Comparison of ENCODE assay signal across 17 cellular contexts in genomic region chr15:88865498-88866099, GRCh38.
"Had no signal": no experiment of that assay in that cellular context is flagged by ENCODE, and none has a peak within 500 bp of the region (broad histone marks: within the 10 kb centered on the region; RNA-seq: fewer than 3 reads in every experiment).

No MANE protein-coding gene starts in this region.

- DNase-seq: activated CD4-positive, alpha-beta T cell treated with anti-CD3 and anti-CD28 coated beads, Interleukin-2, amount 10 ng/mL, durations not matched to agents 7 days and 5 days; activated CD4-positive, CD25-positive, alpha-beta regulatory T cell; activated CD8-positive, alpha-beta memory T cell treated with anti-CD3 and anti-CD28 coated beads for 24 hours; brain microvascular endothelial cell; dorsolateral prefrontal cortex; occipital lobe; SK-N-SH; spleen; stimulated activated CD4-positive, alpha-beta T cell treated with anti-CD3 and anti-CD28 coated beads, Interleukin-1b, Interleukin-23, amount 100 ng/mL, for 48 hours; stimulated activated naive CD4-positive, alpha-beta T cell; substantia nigra; trophoblast cell had no signal

- H3K9me3 ChIP-seq: SK-N-SH, spleen had no signal

- H3K36me3 ChIP-seq: brain microvascular endothelial cell, spleen had no signal

- H3K4me3 ChIP-seq: dorsolateral prefrontal cortex, spleen had no signal

- H3K4me1 ChIP-seq: spleen had no signal

- H3K9me3 Mint-ChIP-seq: activated CD4-positive, alpha-beta T cell treated with anti-CD3 and anti-CD28 coated beads, Interleukin-2, amount 10 ng/mL, durations not matched to agents 7 days and 5 days; activated naive CD4-positive, alpha-beta T cell treated with anti-CD3 and anti-CD28 coated beads, Interleukin-2, amount 50 U/mL, for 24 hours; memory B cell; natural killer cell treated with Interleukin-12 subunit alpha and Interleukin-12 subunit beta and Interleukin-15 and Interleukin-18, amount 100 ng/mL, for 72 hours had no signal

- ATAC-seq: left lobe of liver; natural killer cell treated with Interleukin-12 subunit alpha and Interleukin-12 subunit beta and Interleukin-15 and Interleukin-18, amount 100 ng/mL, for 72 hours; sciatic nerve had no signal

- H3K27ac Mint-ChIP-seq: activated CD4-positive, alpha-beta T cell treated with anti-CD3 and anti-CD28 coated beads, Interleukin-2, amount 10 ng/mL, durations not matched to agents 7 days and 5 days; activated naive CD4-positive, alpha-beta T cell treated with anti-CD3 and anti-CD28 coated beads, Interleukin-2, amount 50 U/mL, for 24 hours; memory B cell; natural killer cell treated with Interleukin-12 subunit alpha and Interleukin-12 subunit beta and Interleukin-15 and Interleukin-18, amount 100 ng/mL, for 72 hours had no signal

- H3K27ac ChIP-seq: brain microvascular endothelial cell, dorsolateral prefrontal cortex, spleen had no signal

- H3K27me3 ChIP-seq: dorsolateral prefrontal cortex, spleen had no signal

- H3K36me3 Mint-ChIP-seq: memory B cell; natural killer cell treated with Interleukin-12 subunit alpha and Interleukin-12 subunit beta and Interleukin-15 and Interleukin-18, amount 100 ng/mL, for 72 hours had no signal
